ENCODE assay signal across 8 cellular contexts in genomic region chr3:141498592-141499223, GRCh38. TPM values are rescaled to one million over a fixed set of nuclear protein-coding genes. Genes with fewer than 3 reads are reported as not detected.
DNase-seq lines count a peak whose midpoint lies in the region; ATAC-seq and TF ChIP-seq lines count a peak whose summit lies in the region.

No MANE protein-coding gene starts in this region.

- no peak overlapping the region for H2AFZ ChIP-seq in mammary epithelial cell (ENCODE audit: low read depth, low read length)

- POLR2A ChIA-PET in MCF 10A (lab: Yijun Ruan, JAX): interaction anchor here (0.7 to 2.2 kb wide), 2 partner anchors 11 to 102 kb away, joined by 3 to 13 read pairs; partner anchors contain the start of gene RASA2

- no peak overlapping the region for H3K9ac ChIP-seq in mammary epithelial cell (ENCODE audit: insufficient read depth, low read length)

- no peak overlapping the region for H3K27ac Mint-ChIP-seq in MCF 10A (ENCODE audit: low read depth, unreplicated experiment)
- peak overlapping the region; percentile 74 for H3K27ac Mint-ChIP-seq in endothelial cell (ENCODE audit: unreplicated experiment)

- intact Hi-C loops in mammary epithelial cell (cut with micrococcal nuclease): no loop called here
- intact Hi-C loops in MCF 10A (cut with micrococcal nuclease): no loop called here

- DNase-seq in mammary epithelial cell: no peak
- no peak for DNase-seq in MCF 10A (ENCODE audit: unreplicated experiment)
- DNase-seq in endothelial cell (ENCODE audit: low spot score): no peak
- DNase-seq in stimulated activated CD4-positive, alpha-beta T cell treated with anti-CD3 and anti-CD28 coated beads, TNF-alpha, amount 100 ng/mL, for 4 hours (ENCODE audit: low read depth in 3 of 3): peak in 2 of 3 experiments; percentile 67 to 77
- no peak for DNase-seq in DMS 273 (lab: John Stamatoyannopoulos, UW; ENCODE audit: unreplicated experiment)
- DNase-seq in HK-2 (ENCODE audit: unreplicated experiment): no peak

- no peak overlapping the region for H3K4me3 ChIP-seq in mammary epithelial cell (replicated peaks in 1 of 3; ENCODE audit: insufficient read depth in 1 of 3, low read depth in 2 of 3, low read length in 3 of 3)

- no peaks in the 10 kb centered on the region for H3K27me3 Mint-ChIP-seq in MCF 10A (ENCODE audit: insufficient read depth, unreplicated experiment)
- no peaks in the 10 kb centered on the region for H3K27me3 Mint-ChIP-seq in endothelial cell (ENCODE audit: unreplicated experiment)

- H3K4me1 ChIP-seq in mammary epithelial cell (ENCODE audit: insufficient read depth, low read length): no peaks in the 10 kb centered on the region

- peaks cover 85% of the 10 kb centered on the region for H3K79me2 ChIP-seq in mammary epithelial cell (ENCODE audit: insufficient read depth, low read length)

- H3K9me3 ChIP-seq in mammary epithelial cell (replicated peaks; ENCODE audit: insufficient read depth, low read length): no peaks in the 10 kb centered on the region

- H3K36me3 ChIP-seq in mammary epithelial cell (ENCODE audit: insufficient read depth, low read length): no peaks in the 10 kb centered on the region

- BruUV-seq in mammary epithelial cell (replicated peaks; lab: Mats Ljungman, UMichigan) (no TSS peak), MCF 10A (replicated peaks; lab: Mats Ljungman, UMichigan) (no TSS peak)

- no peaks in the 10 kb centered on the region for H4K20me1 ChIP-seq in mammary epithelial cell (ENCODE audit: insufficient read depth, low read length)

- no peaks in the 10 kb centered on the region for H3K9me3 Mint-ChIP-seq in MCF 10A (ENCODE audit: unreplicated experiment)
- no peaks in the 10 kb centered on the region for H3K9me3 Mint-ChIP-seq in endothelial cell (ENCODE audit: unreplicated experiment)

- WGBS in mammary epithelial cell (ENCODE audit: low coverage, missing lambda C conversion rate): 87% methylated on average over 6 of the region's 6 CpGs

- in situ Hi-C loops in mammary epithelial cell (cut with MboI; ENCODE audit: low sequenced_read_pairs in 2 of 2): no loop called here

- no peaks in the 10 kb centered on the region for H3K27me3 ChIP-seq in mammary epithelial cell (ENCODE audit: insufficient read depth, low read length)

- H3K36me3 Mint-ChIP-seq in MCF 10A (ENCODE audit: insufficient read depth, unreplicated experiment) (peaks cover 5% of the 10 kb centered on the region), endothelial cell (ENCODE audit: low read depth, unreplicated experiment) (no peaks in the 10 kb centered on the region)

- TF ChIP-seq CTCF in mammary epithelial cell (conservative IDR thresholded peaks at IDR 0.05 in 1 of 2, IDR thresholded peaks at IDR 0.05 in 1 of 2; ENCODE audit: extremely low read depth in 1 of 2, insufficient read depth in 1 of 2, low read depth in 1 of 2, low read length in 2 of 2): no peak
- no peak for TF ChIP-seq CTCF in MCF 10A (IDR thresholded peaks at IDR 0.05; ENCODE audit: unreplicated experiment)
- no peak for TF ChIP-seq CTCF in endothelial cell (IDR thresholded peaks at IDR 0.05; ENCODE audit: unreplicated experiment)

- ATAC-seq in HG03457 (IDR thresholded peaks at IDR 0.05; ENCODE audit: unreplicated experiment): peak; percentile 84
- ATAC-seq in activated CD4-positive, CD25-positive, alpha-beta regulatory T cell treated with anti-CD3 and anti-CD28 coated beads, Interleukin-2, amount 50 U/mL, for 24 hours: peak; percentile 90 to 91

- H3K4me1 Mint-ChIP-seq in MCF 10A (ENCODE audit: insufficient read depth, unreplicated experiment) (peaks cover 12% of the 10 kb centered on the region), endothelial cell (ENCODE audit: unreplicated experiment) (peaks cover 34% of the 10 kb centered on the region)

- dilution Hi-C loops in mammary epithelial cell (cut with HindIII; ENCODE audit: low sequenced_read_pairs): no loop called here

- no peak overlapping the region for H3K27ac ChIP-seq in mammary epithelial cell (ENCODE audit: insufficient read depth, low read depth, low read length)

- peak overlapping the region; percentile 13 for H3K4me2 ChIP-seq in mammary epithelial cell (ENCODE audit: insufficient read depth, low read depth, low read length)

- CTCF ChIA-PET in mammary epithelial cell (lab: Charles Lee; ENCODE audit: low non-redundant PET): no interaction called here
- CTCF ChIA-PET in MCF 10A (lab: Yijun Ruan, JAX): interaction anchor here (0.6 to 0.9 kb wide), 4 partner anchors 16 to 397 kb away, joined by 3 to 4 read pairs (median 3); no protein-coding TSS in a partner anchor

- H3K4me3 Mint-ChIP-seq in MCF 10A (ENCODE audit: unreplicated experiment) (no peak overlapping the region), endothelial cell (ENCODE audit: unreplicated experiment) (no peak overlapping the region)

RNA-seq across cellular contexts. Expression of gene RASA2, which starts 11.9 kb away (rescaled TPM):
- 10 to 100 TPM; 14.8 to 19.5 TPM for total RNA-seq in mammary epithelial cell
- polyA plus RNA-seq in mammary epithelial cell: 6.3 TPM
- 16.3 TPM for polyA minus RNA-seq in mammary epithelial cell
- total RNA-seq in MCF 10A (2022): 15.8 and 19.5 TPM in 2 replicates
- 32.5 TPM for total RNA-seq in endothelial cell (ENCODE audit: unreplicated experiment)

Comparison
In these comparisons a context has a peak if more than half of its experiments do, and no peak if none do; other contexts are left out.
1. DNase-seq: peak in stimulated activated CD4-positive, alpha-beta T cell treated with anti-CD3 and anti-CD28 coated beads, TNF-alpha, amount 100 ng/mL, for 4 hours (2 of 3); none in mammary epithelial cell (single experiment), MCF 10A (single experiment), endothelial cell (single experiment), DMS 273 (single experiment) and HK-2 (single experiment).